Comparison of ENCODE assay signal across 15 cellular contexts in the genomic region with DNA sequence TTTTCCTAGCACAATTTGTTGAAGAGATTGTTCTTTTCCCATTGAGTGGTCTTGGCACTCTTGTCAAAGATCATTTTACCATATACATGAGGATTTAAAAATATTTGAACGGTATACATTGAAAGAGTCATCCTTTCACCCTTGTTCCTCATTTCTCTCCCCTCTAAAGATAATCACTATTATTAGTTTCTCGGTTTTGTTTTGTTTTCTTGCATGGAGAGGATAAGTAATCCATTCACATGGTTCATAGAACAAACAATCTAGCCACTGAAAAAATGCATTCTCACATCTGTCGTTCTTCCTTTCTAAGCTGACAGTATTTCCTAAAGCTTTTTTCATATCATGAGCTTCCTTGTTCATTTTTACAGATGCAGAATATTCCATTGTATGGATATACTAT. TPM values are rescaled to one million over a fixed set of nuclear protein-coding genes. Genes with fewer than 3 reads are reported as not detected.
A peak's percentile ranks its signal among the peaks of the same experiment; 100 is the strongest.
DNase-seq lines count a peak whose midpoint lies in the region; ATAC-seq and TF ChIP-seq lines count a peak whose summit lies in the region.
"Had no signal": no experiment of that assay in that cellular context is flagged by ENCODE, and none has a peak within 500 bp of the region (broad histone marks: within the 10 kb centered on the region; RNA-seq: fewer than 3 reads in every experiment).

No MANE protein-coding gene starts in this region.

- H3K36me3 ChIP-seq in BLaER1 treated with 17β-estradiol and CSF1 and Interleukin-3, amounts not matched to agents 10 nM and 100 nM = peaks cover 24 to 97% (median 68%) of the 10 kb centered on the region in 11 experiments
- no peaks in the 10 kb centered on the region for H3K36me3 ChIP-seq in Peyer's patch
- H3K36me3 ChIP-seq: gastrocnemius medialis, pancreas had no signal

- H3K9me3 ChIP-seq in BLaER1 treated with 17β-estradiol and CSF1 and Interleukin-3, amounts not matched to agents 10 nM and 100 nM (replicated peaks in 1 of 11) = peaks cover 17 to 19% (median 17%) of the 10 kb centered on the region in 11 experiments
- no peaks in the 10 kb centered on the region for H3K9me3 ChIP-seq in Peyer's patch
- H3K9me3 ChIP-seq: gastrocnemius medialis, pancreas had no signal

- no peak overlapping the region for H3K4me3 ChIP-seq in BLaER1 treated with 17β-estradiol and CSF1 and Interleukin-3, amounts not matched to agents 10 nM and 100 nM
- no peak overlapping the region for H3K4me3 ChIP-seq in Peyer's patch
- H3K4me3 ChIP-seq: gastrocnemius medialis, pancreas had no signal

- CTCF ChIA-PET in HEK293T (lab: Yijun Ruan, JAX) = no interaction called here

- no peak for TF ChIP-seq POLR2A in Peyer's patch (IDR thresholded peaks at IDR 0.05)

- TF ChIP-seq CTCF in Peyer's patch (IDR thresholded peaks at IDR 0.05) = no peak

- peak overlapping the region in 9 of 11 experiments; percentile 14 to 69 (median 51); a peak in 13 of 22 replicates for H3K4me2 ChIP-seq in BLaER1 treated with 17β-estradiol and CSF1 and Interleukin-3, amounts not matched to agents 10 nM and 100 nM

- DNase-seq in NCI-H2227 (lab: John Stamatoyannopoulos, UW; ENCODE audit: unreplicated experiment) = peak; percentile 38
- no peak for DNase-seq in HEK293T (ENCODE audit: extremely low spot score)
- no peak for DNase-seq in Peyer's patch
- DNase-seq in NAMALWA (ENCODE audit: low spot score) = no peak
- DNase-seq: activated CD4-positive, CD25-positive, alpha-beta regulatory T cell; activated naive CD4-positive, alpha-beta T cell; cortex of kidney; gastrocnemius medialis; NCI-H2107; pancreas; stimulated activated CD4-positive, alpha-beta T cell treated with anti-CD3 and anti-CD28 coated beads, Interleukin-2, amount 100 ng/mL, for 24 hours had no signal

- H3K4me1 ChIP-seq in BLaER1 treated with 17β-estradiol and CSF1 and Interleukin-3, amounts not matched to agents 10 nM and 100 nM = peaks cover 13 to 63% (median 36%) of the 10 kb centered on the region in 10 experiments; a peak in 19 of 20 replicates
- no peaks in the 10 kb centered on the region for H3K4me1 ChIP-seq in Peyer's patch
- H3K4me1 ChIP-seq: gastrocnemius medialis had no signal

- H3K27me3 ChIP-seq in BLaER1 treated with 17β-estradiol and CSF1 and Interleukin-3, amounts not matched to agents 10 nM and 100 nM = no peaks in the 10 kb centered on the region
- H3K27me3 ChIP-seq in Peyer's patch = no peaks in the 10 kb centered on the region
- H3K27me3 ChIP-seq: gastrocnemius medialis, pancreas had no signal

- POLR2A ChIA-PET in HEK293T (lab: Yijun Ruan, JAX) = no interaction called here

- peak overlapping the region in 6 of 11 experiments; percentile 13 to 61 (median 40); a peak in 9 of 22 replicates for H3K27ac ChIP-seq in BLaER1 treated with 17β-estradiol and CSF1 and Interleukin-3, amounts not matched to agents 10 nM and 100 nM
- H3K27ac ChIP-seq in Peyer's patch = no peak overlapping the region
- H3K27ac ChIP-seq: gastrocnemius medialis, pancreas had no signal

- ATAC-seq in GM18909 (IDR thresholded peaks at IDR 0.05; ENCODE audit: poor library complexity, unreplicated experiment) = peak; percentile 73
- ATAC-seq in HG02759 (IDR thresholded peaks at IDR 0.05; ENCODE audit: unreplicated experiment) = peak; percentile 44
- no peak for ATAC-seq in GM21576 (IDR thresholded peaks at IDR 0.05; ENCODE audit: unreplicated experiment)
- ATAC-seq: gastrocnemius medialis had no signal

- H3K9ac ChIP-seq in BLaER1 treated with 17β-estradiol and CSF1 and Interleukin-3, amounts not matched to agents 10 nM and 100 nM = no peak overlapping the region

- peaks cover 0 to 56% (median 16%) of the 10 kb centered on the region in 11 experiments; a peak in 9 of 22 replicates for H4K20me1 ChIP-seq in BLaER1 treated with 17β-estradiol and CSF1 and Interleukin-3, amounts not matched to agents 10 nM and 100 nM

TF ChIP-seq in HEK293T, 16 proteins besides CTCF, POLR2A, EP300 and RAD21:
- TF ChIP-seq LEF1 (IDR thresholded peaks at IDR 0.05; ENCODE audit: borderline replicate concordance) (no peak), L3MBTL2 (conservative IDR thresholded peaks at IDR 0.05) (no peak), FOXK2 (IDR thresholded peaks at IDR 0.05) (no peak), TARDBP (IDR thresholded peaks at IDR 0.05) (no peak), CTBP1 (IDR thresholded peaks at IDR 0.05; ENCODE audit: borderline replicate concordance) (no peak), SUZ12 (IDR thresholded peaks at IDR 0.05) (no peak), BHLHE40 (IDR thresholded peaks at IDR 0.05; ENCODE audit: borderline replicate concordance) (no peak), ELF4 (IDR thresholded peaks at IDR 0.05) (no peak), SP1 (IDR thresholded peaks at IDR 0.05) (no peak), FOXA1 (IDR thresholded peaks at IDR 0.05) (no peak), FOXM1 (IDR thresholded peaks at IDR 0.05; ENCODE audit: borderline replicate concordance) (no peak), HDGF (IDR thresholded peaks at IDR 0.05; ENCODE audit: borderline replicate concordance) (no peak), ZNF384 (IDR thresholded peaks at IDR 0.05) (no peak), NFRKB (IDR thresholded peaks at IDR 0.05) (no peak), ARNT (IDR thresholded peaks at IDR 0.05) (no peak)
- TF ChIP-seq, protein P1, sequence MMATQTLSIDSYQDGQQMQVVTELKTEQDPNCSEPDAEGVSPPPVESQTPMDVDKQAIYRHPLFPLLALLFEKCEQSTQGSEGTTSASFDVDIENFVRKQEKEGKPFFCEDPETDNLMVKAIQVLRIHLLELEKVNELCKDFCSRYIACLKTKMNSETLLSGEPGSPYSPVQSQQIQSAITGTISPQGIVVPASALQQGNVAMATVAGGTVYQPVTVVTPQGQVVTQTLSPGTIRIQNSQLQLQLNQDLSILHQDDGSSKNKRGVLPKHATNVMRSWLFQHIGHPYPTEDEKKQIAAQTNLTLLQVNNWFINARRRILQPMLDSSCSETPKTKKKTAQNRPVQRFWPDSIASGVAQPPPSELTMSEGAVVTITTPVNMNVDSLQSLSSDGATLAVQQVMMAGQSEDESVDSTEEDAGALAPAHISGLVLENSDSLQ (IDR thresholded peaks at IDR 0.05) = no peak

RNA-seq across cellular contexts. Expression of gene MSMO1, which starts 39.2 kb away (rescaled TPM):
- total RNA-seq in Peyer's patch = 100 to 1,000 TPM in 3 of 4 donors, 10 to 100 TPM in 1; 10.7 to 148 (median 111) TPM

Comparison
In these comparisons a context has a peak if more than half of its experiments do, and no peak if none do; other contexts are left out.
1. H3K27ac ChIP-seq: peak in BLaER1 treated with 17β-estradiol and CSF1 and Interleukin-3, amounts not matched to agents 10 nM and 100 nM (6 of 11); none in Peyer's patch (0 of 4).